8 cellular contexts compared by ENCODE assay signal in genomic region chr17:21214015-21214776, GRCh38. TPM values are rescaled to one million over a fixed set of nuclear protein-coding genes. Genes with fewer than 3 reads are reported as not detected.
DNase-seq lines count a peak whose midpoint lies in the region; ATAC-seq and TF ChIP-seq lines count a peak whose summit lies in the region.

TSS of gene TMEM11 (minus strand) at chr17:21214161. CDS start at chr17:21214152, 9 bp downstream.

- H3K27ac ChIP-seq in hepatocyte: peak within 1 kb of the TSS; percentile 98

- H3K4me1 ChIP-seq in hepatocyte (ENCODE audit: insufficient read depth): peaks cover 23% of the 10 kb centered on the region

- H3K36me3 ChIP-seq in hepatocyte (replicated peaks; ENCODE audit: insufficient read depth, low read depth): no peaks in the 10 kb centered on the region

- peaks cover 44% of the 10 kb centered on the region for H4K20me1 ChIP-seq in hepatocyte (ENCODE audit: insufficient read depth, poor library complexity, severe bottlenecking)

- peak; percentile 10 for TF ChIP-seq CTCF in hepatocyte (IDR thresholded peaks at IDR 0.05; ENCODE audit: poor library complexity)

- no peaks in the 10 kb centered on the region for H3K9me2 ChIP-seq in hepatocyte (replicated peaks; ENCODE audit: insufficient read depth)

- DNase-seq in NCI-H2081 (lab: John Stamatoyannopoulos, UW) (peak; percentile 80 to 90), T1000 (lab: John Stamatoyannopoulos, UW) (peak; percentile 93), astrocyte of the hippocampus (ENCODE audit: low read depth, low spot score) (peak; percentile 99), hepatocyte (ENCODE audit: low spot score) (peak; percentile 98), retina (peak; percentile 100), NCI-H774 (lab: John Stamatoyannopoulos, UW) (no peak)

- H3K4me2 ChIP-seq in hepatocyte: peak within 1 kb of the TSS; percentile 94

- H3K27me3 ChIP-seq in hepatocyte: no peaks in the 10 kb centered on the region

- H2AFZ ChIP-seq in hepatocyte: peak within 1 kb of the TSS; percentile 60

- H3K4me3 ChIP-seq in hepatocyte: peak within 1 kb of the TSS; percentile 81

- under 1% methylated on average over 71 of the region's 76 CpGs for WGBS in hepatocyte (ENCODE audit: low lambda C conversion rate, missing lambda C conversion rate)

- no peaks in the 10 kb centered on the region for H3K9me3 ChIP-seq in hepatocyte (ENCODE audit: low read depth)

- ATAC-seq in GM18517 (IDR thresholded peaks at IDR 0.05; ENCODE audit: unreplicated experiment): peak; percentile 87
- peak; percentile 86 for ATAC-seq in HG03039 (IDR thresholded peaks at IDR 0.05; ENCODE audit: unreplicated experiment)

- peaks cover 85% of the 10 kb centered on the region for H3K79me2 ChIP-seq in hepatocyte

RNA-seq across cellular contexts. Expression of gene TMEM11, which starts in this region (rescaled TPM):
- total RNA-seq in hepatocyte: 18.4 and 21.6 TPM in 2 replicates
- 55.4 and 78.1 TPM in 2 replicates for polyA plus RNA-seq in hepatocyte
